Comparison of ENCODE assay signal across 9 cellular contexts in genomic region chr17:43018008-43018853, GRCh38. TPM values are rescaled to one million over a fixed set of nuclear protein-coding genes. Genes with fewer than 3 reads are reported as not detected.
DNase-seq lines count a peak whose midpoint lies in the region; ATAC-seq and TF ChIP-seq lines count a peak whose summit lies in the region.
"Had no signal": no experiment of that assay in that cellular context is flagged by ENCODE, and none has a peak within 500 bp of the region (broad histone marks: within the 10 kb centered on the region; RNA-seq: fewer than 3 reads in every experiment).

No MANE protein-coding gene starts in this region.

- peaks cover 27% of the 10 kb centered on the region; the same call in 1 of the 2 replicates for H3K36me3 ChIP-seq in Loucy (ENCODE audit: insufficient read depth, low read length)
- peaks cover 12 to 21% of the 10 kb centered on the region in 2 donors for H3K36me3 ChIP-seq in neuronal stem cell (replicated peaks in 1 of 2; ENCODE audit: control insufficient read depth in 2 of 2, insufficient read depth in 2 of 2, low read length in 2 of 2)

- H4K8ac ChIP-seq in neuronal stem cell (ENCODE audit: low read depth, low read length) = no peak overlapping the region

- H3K79me1 ChIP-seq in neuronal stem cell (ENCODE audit: low read depth, low read length) = peaks cover 11% of the 10 kb centered on the region

- H3K9me3 ChIP-seq in Loucy (ENCODE audit: insufficient read depth, low read depth, low read length) = no peaks in the 10 kb centered on the region
- H3K9me3 ChIP-seq in neuronal stem cell (replicated peaks in 1 of 2; ENCODE audit: control insufficient read depth in 2 of 2, insufficient read depth in 1 of 2, low read depth in 1 of 2, low read length in 2 of 2) = no peaks in the 10 kb centered on the region

- H2BK12ac ChIP-seq in neuronal stem cell (ENCODE audit: low read length) = no peak overlapping the region

- no peak overlapping the region for H2BK5ac ChIP-seq in neuronal stem cell (ENCODE audit: low read length)

- H3K14ac ChIP-seq in neuronal stem cell (ENCODE audit: low read length) = no peak overlapping the region

- peaks cover 46% of the 10 kb centered on the region for H3K79me2 ChIP-seq in Loucy (ENCODE audit: insufficient read depth, low read length)

- no peak overlapping the region for H2AFZ ChIP-seq in Loucy (ENCODE audit: low read length)
- H2AFZ ChIP-seq in neuronal stem cell (ENCODE audit: low read length) = no peak overlapping the region

- peak overlapping the region; percentile 64 for H3K18ac ChIP-seq in neuronal stem cell (ENCODE audit: low read length)

- WGBS in neuronal stem cell (ENCODE audit: extremely low coverage in 2 of 2, insufficient read length in 2 of 2, insufficient replicate concordance in 1 of 2), 2 donors = no CpG with 5 or more reads among the region's 19 CpGs

- no peak overlapping the region for H3K23ac ChIP-seq in neuronal stem cell (ENCODE audit: low read depth, low read length, poor library complexity)

- no peak overlapping the region for H2BK15ac ChIP-seq in neuronal stem cell (ENCODE audit: low read length)

- H3K4me1 Mint-ChIP-seq in brain = peaks cover 48% of the 10 kb centered on the region

- no peak for TF ChIP-seq CTCF in Loucy (conservative IDR thresholded peaks at IDR 0.05; ENCODE audit: low read length)
- TF ChIP-seq CTCF in brain (conservative IDR thresholded peaks at IDR 0.05) = no peak

- H3K27me3 Mint-ChIP-seq in brain = peaks cover 4% of the 10 kb centered on the region

- H2AK5ac ChIP-seq in neuronal stem cell (ENCODE audit: low read depth, low read length) = no peak overlapping the region

- H3K9me3 Mint-ChIP-seq in brain = peaks cover 0 to 3% (median 0%) of the 10 kb centered on the region in 5 experiments

- DNase-seq in NCI-H1436 (lab: John Stamatoyannopoulos, UW) (peak; percentile 29), NCI-H1436 treated with DMSO at 0.1 percent for 48 hours (lab: John Stamatoyannopoulos, UW) (no peak), neuronal stem cell (ENCODE audit: low spot score) (peak; percentile 56), GM19238 (ENCODE audit: insufficient read length, low spot score) (no peak)
- DNase-seq: activated CD4-positive, CD25-positive, alpha-beta regulatory T cell had no signal

- no peaks in the 10 kb centered on the region for H3K27me3 ChIP-seq in Loucy (ENCODE audit: insufficient read depth, low read length, poor library complexity, severe bottlenecking)
- no peaks in the 10 kb centered on the region for H3K27me3 ChIP-seq in neuronal stem cell (ENCODE audit: control insufficient read depth in 3 of 3, insufficient read depth in 3 of 3, low read depth in 1 of 3, low read length in 3 of 3)

- H3K27ac Mint-ChIP-seq in brain = peak overlapping the region; percentile 35 to 92 (median 68)

- H4K91ac ChIP-seq in neuronal stem cell (ENCODE audit: low read depth, low read length, poor library complexity) = no peak overlapping the region

- no peak overlapping the region for H3K27ac ChIP-seq in neuronal stem cell (replicated peaks; ENCODE audit: low read length)

- H3K4me2 ChIP-seq in Loucy (ENCODE audit: low read depth, low read length, poor library complexity, severe bottlenecking) (peak overlapping the region; percentile 91), neuronal stem cell (ENCODE audit: insufficient read depth, low read length, poor library complexity, severe bottlenecking) (no peak overlapping the region)

- peaks cover 24% of the 10 kb centered on the region for H4K20me1 ChIP-seq in Loucy (ENCODE audit: insufficient read depth, low read length, poor library complexity, severe bottlenecking)

- ATAC-seq in GM18861 (IDR thresholded peaks at IDR 0.05; ENCODE audit: unreplicated experiment) = no peak
- ATAC-seq in HG03432 (IDR thresholded peaks at IDR 0.05; ENCODE audit: unreplicated experiment) = no peak

- H3K4me1 ChIP-seq in Loucy (ENCODE audit: insufficient read depth, low read length, poor library complexity, severe bottlenecking) = peaks cover 29% of the 10 kb centered on the region
- peaks cover 20 to 56% of the 10 kb centered on the region in 2 donors for H3K4me1 ChIP-seq in neuronal stem cell (ENCODE audit: control insufficient read depth in 2 of 2, insufficient read depth in 1 of 2, low read depth in 1 of 2, low read length in 2 of 2)

- no peak overlapping the region for H3K4ac ChIP-seq in neuronal stem cell (ENCODE audit: low read length)

- H3K9ac ChIP-seq in Loucy (ENCODE audit: low read depth, low read length, poor library complexity, severe bottlenecking) (no peak overlapping the region), neuronal stem cell (ENCODE audit: low read depth, low read length, poor library complexity) (no peak overlapping the region)

- no peak overlapping the region for H2BK120ac ChIP-seq in neuronal stem cell (ENCODE audit: low read depth, low read length)

- peaks cover 27% of the 10 kb centered on the region for H3K36me3 Mint-ChIP-seq in brain

- no peaks in the 10 kb centered on the region for H3K9me2 ChIP-seq in Loucy (replicated peaks; ENCODE audit: low read depth, low read length)

- peak overlapping the region; percentile 41 to 71 (median 65) for H3K4me3 Mint-ChIP-seq in brain

- peak overlapping the region; percentile 92 for H3K4me3 ChIP-seq in Loucy (ENCODE audit: low read length, poor library complexity, severe bottlenecking)
- H3K4me3 ChIP-seq in neuronal stem cell (ENCODE audit: low read length in 2 of 2) = peak overlapping the region in 1 of 2 donors; percentile 9

- H3F3A ChIP-seq in Loucy (ENCODE audit: low read depth) = 0 out of 2 replicates have a peak, but pooled peaks cover 4% of the 10 kb centered on the region

RNA-seq across cellular contexts. Expression of gene VAT1, which starts 4.0 kb away (rescaled TPM):
- polyA plus RNA-seq in brain (ENCODE audit: insufficient read depth, low read depth, low replicate concordance) = 594 TPM
- 220 TPM for polyA plus RNA-seq in neuronal stem cell (2013, experiment 1 of 2)
- 211 TPM for polyA plus RNA-seq in neuronal stem cell (2013, experiment 2 of 2)

RNA-seq across cellular contexts. Expression of gene RND2, which starts 6.8 kb away (rescaled TPM):
- polyA plus RNA-seq in brain (ENCODE audit: insufficient read depth, low read depth, low replicate concordance) = 30.3 TPM
- polyA plus RNA-seq in neuronal stem cell (2013, experiment 1 of 2) = 48.5 TPM
- polyA plus RNA-seq in neuronal stem cell (2013, experiment 2 of 2) = 47.8 TPM

RNA-seq across cellular contexts. Expression of gene IFI35, which starts 11.6 kb away (rescaled TPM):
- 15.5 TPM for polyA plus RNA-seq in brain (ENCODE audit: insufficient read depth, low read depth, low replicate concordance)
- polyA plus RNA-seq in neuronal stem cell (2013, experiment 1 of 2) = 0.26 TPM
- 0.29 TPM for polyA plus RNA-seq in neuronal stem cell (2013, experiment 2 of 2)

RNA-seq across cellular contexts. Expression of gene RPL27, which starts 20.0 kb away (rescaled TPM):
- polyA plus RNA-seq in brain (ENCODE audit: insufficient read depth, low read depth, low replicate concordance) = 3,023 TPM
- 5,619 TPM for polyA plus RNA-seq in neuronal stem cell (2013, experiment 1 of 2)
- polyA plus RNA-seq in neuronal stem cell (2013, experiment 2 of 2) = 5,702 TPM

RNA-seq across cellular contexts. Expression of gene RUNDC1, which starts 37.9 kb away (rescaled TPM):
- polyA plus RNA-seq in brain (ENCODE audit: insufficient read depth, low read depth, low replicate concordance) = 16.7 TPM
- 7.7 TPM for polyA plus RNA-seq in neuronal stem cell (2013, experiment 1 of 2)
- polyA plus RNA-seq in neuronal stem cell (2013, experiment 2 of 2) = 7.3 TPM

Comparison
In these comparisons a context has a peak if more than half of its experiments do, and no peak if none do; other contexts are left out.
1. DNase-seq: peak in NCI-H1436 (single experiment) and neuronal stem cell (single experiment); none in NCI-H1436 treated with DMSO at 0.1 percent for 48 hours (single experiment) and GM19238 (single experiment).